8 cellular contexts compared by ENCODE assay signal in the genomic region with DNA sequence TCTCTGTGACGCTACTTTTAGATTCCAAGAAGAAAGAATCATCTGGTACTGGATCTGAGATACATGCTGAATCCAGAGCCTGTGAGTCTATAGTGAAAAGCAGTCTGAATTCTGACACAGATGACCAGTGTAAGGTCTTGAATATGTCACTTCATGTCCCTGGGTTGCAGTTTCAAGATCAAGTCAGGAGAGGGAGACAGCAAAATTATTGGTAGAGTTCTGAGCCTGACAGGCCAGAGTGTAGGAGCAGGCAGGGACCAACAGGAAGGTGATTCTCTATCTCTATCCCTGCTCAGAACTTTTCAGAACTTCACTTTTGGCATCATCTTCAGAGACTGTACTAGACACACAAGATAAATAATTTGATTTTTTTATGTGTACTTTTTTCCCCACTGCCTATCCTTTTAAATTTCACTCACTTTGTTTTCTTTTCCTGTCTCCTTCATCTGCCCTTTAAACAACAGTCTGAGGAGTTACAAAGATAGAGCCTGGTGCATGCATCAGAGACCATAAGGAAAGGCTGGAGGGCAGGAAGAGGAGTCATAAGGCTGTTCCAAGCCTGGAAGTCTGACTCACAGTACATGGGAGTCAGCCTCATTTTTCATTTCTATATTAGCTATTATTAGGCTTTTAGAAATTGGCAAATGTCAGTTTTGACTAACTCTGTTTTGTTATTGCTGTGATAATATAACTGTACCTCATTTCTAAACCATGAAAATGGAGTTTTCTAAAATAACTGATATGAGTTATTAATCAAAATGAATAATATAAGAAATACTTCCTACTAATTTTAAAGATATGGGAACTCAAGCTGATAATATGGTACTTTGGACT.
DNase-seq lines count a peak whose midpoint lies in the region; ATAC-seq, FAIRE-seq and TF ChIP-seq lines count a peak whose summit lies in the region.

No MANE protein-coding gene starts in this region.

- no peaks in the 10 kb centered on the region for H3K36me3 ChIP-seq in SU-DHL-6 (ENCODE audit: low read length)
- H3K36me3 ChIP-seq in keratinocyte (ENCODE audit: control insufficient read depth in 2 of 2, extremely low read depth in 1 of 2, insufficient read depth in 2 of 2, low read length in 2 of 2) = no peaks in the 10 kb centered on the region

- no peaks in the 10 kb centered on the region for H3K27me3 ChIP-seq in SU-DHL-6 (ENCODE audit: low read length)
- no peaks in the 10 kb centered on the region for H3K27me3 ChIP-seq in keratinocyte (ENCODE audit: control insufficient read depth, extremely low read depth, insufficient read depth, low read length)

- H3K79me2 ChIP-seq in SU-DHL-6 (ENCODE audit: insufficient read depth, low read length) (no peaks in the 10 kb centered on the region), keratinocyte (ENCODE audit: control insufficient read depth, insufficient read depth, low read length) (no peaks in the 10 kb centered on the region)

- no peak overlapping the region for H3K9ac ChIP-seq in SU-DHL-6 (ENCODE audit: low read length)
- no peak overlapping the region for H3K9ac ChIP-seq in keratinocyte (ENCODE audit: control insufficient read depth, extremely low read depth, insufficient read depth, low read length)

- H3K27ac ChIP-seq in SU-DHL-6 (ENCODE audit: low read depth, low read length) = no peak overlapping the region
- H3K27ac ChIP-seq in keratinocyte (ENCODE audit: control insufficient read depth, insufficient read depth, low read length) = no peak overlapping the region

- peaks cover 11% of the 10 kb centered on the region for H3K4me1 ChIP-seq in keratinocyte (ENCODE audit: control insufficient read depth, extremely low read depth, insufficient read depth, low read length)

- dilution Hi-C loops in keratinocyte (cut with MboI; ENCODE audit: extremely low pct_ligation_motif_present, low sequenced_read_pairs) = loop anchor here (25.0 kb wide), 1 partner anchor 609 kb away; a partner anchor contains a TSS

- DNase-seq in SIG-M5 treated with dmso at 0.1 percent for 504 hours (lab: John Stamatoyannopoulos, UW; ENCODE audit: unreplicated experiment) (peak; percentile 34), SIG-M5 (lab: John Stamatoyannopoulos, UW) (no peak), HPDE6-E6E7 (ENCODE audit: extremely low spot score) (peak; percentile 7), keratinocyte (ENCODE audit: low read depth, low spot score) (no peak), omental fat pad (ENCODE audit: low spot score) (no peak), germinal center (ENCODE audit: low spot score) (no peak)

- no peak overlapping the region for H3K4me2 ChIP-seq in SU-DHL-6 (ENCODE audit: low read depth, low read length, poor library complexity, severe bottlenecking)
- no peak overlapping the region for H3K4me2 ChIP-seq in keratinocyte (ENCODE audit: control insufficient read depth, extremely low read depth, insufficient read depth, low read depth, low read length)

- no peaks in the 10 kb centered on the region for H3K9me3 ChIP-seq in SU-DHL-6 (ENCODE audit: insufficient read depth, low read length)
- no peaks in the 10 kb centered on the region for H3K9me3 ChIP-seq in keratinocyte (ENCODE audit: control insufficient read depth, low read depth, low read length)

- H4K20me1 ChIP-seq in SU-DHL-6 (ENCODE audit: low read depth, low read length) (no peaks in the 10 kb centered on the region), keratinocyte (ENCODE audit: control insufficient read depth, extremely low read depth, insufficient read depth, low read length) (no peaks in the 10 kb centered on the region)

- H3K4me3 ChIP-seq in SU-DHL-6 (ENCODE audit: insufficient read depth, low read length, poor library complexity, severe bottlenecking) (no peak overlapping the region), keratinocyte (ENCODE audit: control insufficient read depth in 2 of 3, extremely low read depth in 1 of 3, insufficient read depth in 2 of 3, low read depth in 1 of 3, low read length in 3 of 3) (no peak overlapping the region)

- peak; percentile 89 for FAIRE-seq in keratinocyte (lab: Jason Lieb, UNC)

- no peaks in the 10 kb centered on the region for H3F3A ChIP-seq in SU-DHL-6 (ENCODE audit: insufficient read depth)

- no peaks in the 10 kb centered on the region for H3K9me2 ChIP-seq in SU-DHL-6 (replicated peaks; ENCODE audit: insufficient read depth, low read length)

- H3K9me1 ChIP-seq in keratinocyte (ENCODE audit: control insufficient read depth, extremely low read depth, insufficient read depth, low read length) = no peaks in the 10 kb centered on the region

- no peak for ATAC-seq in GM18520 (IDR thresholded peaks at IDR 0.05; ENCODE audit: unreplicated experiment)
- no peak for ATAC-seq in omental fat pad (ENCODE audit: low FRiP score)

- TF ChIP-seq CTCF in SU-DHL-6 (IDR thresholded peaks at IDR 0.05; ENCODE audit: insufficient read depth, low read length, poor library complexity, severe bottlenecking) (peak; percentile 25), keratinocyte (optimal IDR thresholded peaks at IDR 0.05 in 1 of 3, IDR thresholded peaks at IDR 0.05 in 1 of 3, conservative IDR thresholded peaks at IDR 0.05 in 1 of 3; ENCODE audit: extremely low read depth in 1 of 3, insufficient read depth in 2 of 3, low read length in 3 of 3) (peak; percentile 25 to 35 (median 35)), omental fat pad (IDR thresholded peaks at IDR 0.05) (no peak)

- no peak overlapping the region for H2AFZ ChIP-seq in SU-DHL-6 (ENCODE audit: low read depth, low read length, severe bottlenecking)
- H2AFZ ChIP-seq in keratinocyte (ENCODE audit: control insufficient read depth, low read length) = no peak overlapping the region

Comparison
In these comparisons a context has a peak if more than half of its experiments do, and no peak if none do; other contexts are left out.
1. DNase-seq: peak in SIG-M5 treated with dmso at 0.1 percent for 504 hours (single experiment) and HPDE6-E6E7 (single experiment); none in SIG-M5 (single experiment), keratinocyte (single experiment), omental fat pad (single experiment) and germinal center (single experiment).
2. CTCF ChIP-seq: peak in SU-DHL-6 (single experiment) and keratinocyte (3 of 3); none in omental fat pad (0 of 3).